Comparison of ENCODE assay signal across 1 cellular context in the genomic region with DNA sequence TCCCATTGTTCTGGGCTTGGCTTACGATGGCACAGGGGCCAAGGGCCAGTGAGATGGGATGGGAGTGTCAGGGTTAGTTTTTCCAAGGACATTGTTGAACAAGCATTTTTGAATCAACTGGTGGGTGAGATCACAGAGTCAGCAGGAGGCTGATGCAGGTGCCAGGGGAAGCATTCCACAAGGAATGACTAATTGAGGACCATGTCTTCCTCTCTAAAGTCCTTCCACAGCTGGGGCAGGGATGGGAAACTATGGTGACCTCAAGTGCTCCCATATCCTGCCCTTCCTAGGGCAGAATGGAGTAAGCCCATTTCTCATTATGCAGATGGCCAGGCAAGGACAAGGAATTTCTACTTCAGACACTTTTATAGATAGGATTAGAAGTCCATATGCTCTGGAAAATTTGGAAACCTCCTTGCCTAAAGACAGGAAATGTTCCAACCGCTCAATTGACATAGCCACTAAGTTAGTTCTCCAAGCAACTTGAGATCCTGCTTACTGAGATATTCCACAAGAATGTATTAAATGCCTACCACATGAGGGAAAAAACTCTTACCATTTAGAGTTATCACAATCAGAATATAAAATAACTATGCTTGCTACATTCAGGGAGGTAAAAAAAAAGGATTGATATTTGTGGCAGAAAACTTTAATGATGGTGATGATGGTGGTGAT.
TF ChIP-seq lines count a peak whose summit lies in the region.

No MANE protein-coding gene starts in this region.

TF ChIP-seq in A549, 52 proteins besides CTCF, POLR2A, EP300 and RAD21:
- no peak for TF ChIP-seq TFCP2L1 (CRISPR knock-in tag; IDR thresholded peaks at IDR 0.05)
- TF ChIP-seq NR3C1 (IDR thresholded peaks at IDR 0.05): no peak
- TF ChIP-seq CEBPB (IDR thresholded peaks at IDR 0.05): no peak
- no peak for TF ChIP-seq CBX8 (IDR thresholded peaks at IDR 0.05)
- TF ChIP-seq JUNB (IDR thresholded peaks at IDR 0.05): no peak
- no peak for TF ChIP-seq GATA3 (IDR thresholded peaks at IDR 0.05; ENCODE audit: borderline replicate concordance)
- TF ChIP-seq SREBF2 (IDR thresholded peaks at IDR 0.05): no peak
- no peak for TF ChIP-seq RFX5 (IDR thresholded peaks at IDR 0.05)
- TF ChIP-seq HEYL (CRISPR knock-in tag; IDR thresholded peaks at IDR 0.05): no peak
- TF ChIP-seq MAX (IDR thresholded peaks at IDR 0.05): no peak
- TF ChIP-seq FOXS1 (CRISPR knock-in tag; IDR thresholded peaks at IDR 0.05): no peak
- TF ChIP-seq ZNF302 (CRISPR knock-in tag; IDR thresholded peaks at IDR 0.05): no peak
- no peak for TF ChIP-seq CHD2 (IDR thresholded peaks at IDR 0.05; ENCODE audit: low read length, partially characterized antibody)
- TF ChIP-seq FOSL2 (IDR thresholded peaks at IDR 0.05): no peak
- no peak for TF ChIP-seq FOSL2 (CRISPR knock-in tag; IDR thresholded peaks at IDR 0.05)
- TF ChIP-seq NFE2L2 (conservative IDR thresholded peaks at IDR 0.05; ENCODE audit: low read length): no peak
TF ChIP-seq in A549: peak in this region for 0.
